In genomic region chr5:173917788-173918786, GRCh38 we compare ENCODE assay signal across 1 cellular context.
TF ChIP-seq lines count a peak whose summit lies in the region.

No MANE protein-coding gene starts in this region.

TF ChIP-seq in K562, 482 proteins besides CTCF, POLR2A, EP300 and RAD21 (continued from another document and continues in another):
- TF ChIP-seq ZNF609 (CRISPR knock-in tag; IDR thresholded peaks at IDR 0.05; ENCODE audit: borderline replicate concordance) (no peak), CC2D1A (IDR thresholded peaks at IDR 0.05) (no peak), SOX6 (IDR thresholded peaks at IDR 0.05) (no peak; the same call in 1 of the 2 replicates), MAFG (tag; conservative IDR thresholded peaks at IDR 0.05) (no peak), NEUROD1 (IDR thresholded peaks at IDR 0.05; ENCODE audit: borderline replicate concordance, low read depth, low read length, partially characterized antibody) (peak; percentile 74), ARID1B (IDR thresholded peaks at IDR 0.05) (peak; percentile 4; the same call in 1 of the 2 replicates), DEAF1 (CRISPR knock-in tag; IDR thresholded peaks at IDR 0.05) (no peak), U2AF1 (optimal IDR thresholded peaks at IDR 0.05; ENCODE audit: low read depth, low read length) (no peak), ZNF431 (CRISPR knock-in tag; IDR thresholded peaks at IDR 0.05) (no peak), ZNF695 (CRISPR knock-in tag; IDR thresholded peaks at IDR 0.05) (no peak), TRIM24 (IDR thresholded peaks at IDR 0.05) (peak in 1 of 2 experiments; percentile 73; a peak in 1 of 4 replicates), RERE (CRISPR knock-in tag; IDR thresholded peaks at IDR 0.05; ENCODE audit: borderline replicate concordance) (no peak), ZNF23 (CRISPR knock-in tag; IDR thresholded peaks at IDR 0.05) (no peak), ZNF143 (CRISPR knock-in tag; IDR thresholded peaks at IDR 0.05) (no peak), RBM39 (optimal IDR thresholded peaks at IDR 0.05; ENCODE audit: low read depth, low read length) (no peak), SRSF1 (IDR thresholded peaks at IDR 0.05; ENCODE audit: low read depth, low read length) (no peak), YBX1 (IDR thresholded peaks at IDR 0.05) (no peak), FUS (optimal IDR thresholded peaks at IDR 0.05; ENCODE audit: low read depth, low read length) (no peak), SAFB2 (IDR thresholded peaks at IDR 0.05; ENCODE audit: borderline replicate concordance, low read depth, low read length, severe bottlenecking) (no peak), JUNB (CRISPR knock-in tag; conservative IDR thresholded peaks at IDR 0.05) (no peak), ZBTB33 (CRISPR knock-in tag; IDR thresholded peaks at IDR 0.05) (no peak), SPI1 (IDR thresholded peaks at IDR 0.05; ENCODE audit: borderline replicate concordance, low read depth, low read length) (no peak), CREBBP (IDR thresholded peaks at IDR 0.05; ENCODE audit: low read depth, low read length) (no peak), BACH1 (tag; IDR thresholded peaks at IDR 0.05) (no peak), EHMT2 (IDR thresholded peaks at IDR 0.05) (0 out of 2 replicates have a peak, but pooled peaks have one; percentile 42), ARID4B (CRISPR knock-in tag; IDR thresholded peaks at IDR 0.05) (no peak), SAFB (IDR thresholded peaks at IDR 0.05; ENCODE audit: borderline replicate concordance, low read depth, low read length) (no peak), IRF9 (tag; IDR thresholded peaks at IDR 0.05) (no peak), HOMEZ (CRISPR knock-in tag; IDR thresholded peaks at IDR 0.05) (no peak), CBFB (CRISPR knock-in tag; IDR thresholded peaks at IDR 0.05) (no peak), ZNF263 (CRISPR knock-in tag; IDR thresholded peaks at IDR 0.05; ENCODE audit: borderline replicate concordance) (no peak), ZNF830 (CRISPR knock-in tag; IDR thresholded peaks at IDR 0.05) (no peak), RBM17 (IDR thresholded peaks at IDR 0.05; ENCODE audit: borderline replicate concordance, low read depth, low read length) (no peak), KLF1 (tag; IDR thresholded peaks at IDR 0.05) (no peak), TAF15 (IDR thresholded peaks at IDR 0.05; ENCODE audit: low read depth, low read length) (no peak), CREB5 (CRISPR knock-in tag; IDR thresholded peaks at IDR 0.05) (no peak), THRAP3 (IDR thresholded peaks at IDR 0.05; ENCODE audit: borderline replicate concordance) (no peak), ZNF79 (CRISPR knock-in tag; IDR thresholded peaks at IDR 0.05; ENCODE audit: low read depth) (no peak), ZNF696 (CRISPR knock-in tag; conservative IDR thresholded peaks at IDR 0.05) (no peak)
